In the genomic region with DNA sequence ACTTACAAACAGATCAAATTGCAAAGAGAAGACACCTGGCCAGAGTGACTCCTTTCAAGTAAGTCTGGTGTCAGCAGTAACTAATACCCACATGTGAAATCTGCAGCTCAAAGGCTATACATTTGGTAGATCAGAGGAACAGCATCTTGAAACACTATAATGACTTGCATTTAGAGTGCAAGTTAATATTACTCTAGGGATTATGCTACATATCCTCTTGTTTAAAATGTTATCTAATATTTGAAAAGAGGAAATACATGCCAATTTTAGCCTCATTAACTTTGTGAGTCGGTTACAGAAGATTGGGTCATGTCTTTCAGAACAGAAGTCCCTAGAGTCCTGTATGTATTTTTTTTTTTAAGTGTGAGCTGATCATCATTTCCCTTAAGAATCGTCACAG, we compare ENCODE assay signal across 12 cellular contexts. TPM values are rescaled to one million over a fixed set of nuclear protein-coding genes. Genes with fewer than 3 reads are reported as not detected.
DNase-seq lines count a peak whose midpoint lies in the region; ATAC-seq and TF ChIP-seq lines count a peak whose summit lies in the region.
"Had no signal": no experiment of that assay in that cellular context is flagged by ENCODE, and none has a peak within 500 bp of the region (broad histone marks: within the 10 kb centered on the region; RNA-seq: fewer than 3 reads in every experiment).

No MANE protein-coding gene starts in this region.

- no peaks in the 10 kb centered on the region for H3K4me1 Mint-ChIP-seq in activated T-cell treated with anti-CD3 and anti-CD28 coated beads, Interleukin-2, amount 50 U/mL, for 72 hours (ENCODE audit: low read depth)

- no peaks in the 10 kb centered on the region for H3K27me3 Mint-ChIP-seq in activated T-cell treated with anti-CD3 and anti-CD28 coated beads, Interleukin-2, amount 50 U/mL, for 72 hours (ENCODE audit: low read depth)
- H3K27me3 Mint-ChIP-seq: activated T-helper 17 cell treated with anti-CD3 and anti-CD28 coated beads, Interleukin-2, amount 50 U/mL, for 72 hours had no signal

- H3K36me3 Mint-ChIP-seq in activated T-cell treated with anti-CD3 and anti-CD28 coated beads, Interleukin-2, amount 50 U/mL, for 72 hours (ENCODE audit: insufficient read depth in 2 of 2), result peaks cover 16 to 19% of the 10 kb centered on the region in 2 donors

- H3F3A ChIP-seq in Loucy (ENCODE audit: low read depth), result no peaks in the 10 kb centered on the region

- peaks cover 4% of the 10 kb centered on the region for H4K20me1 ChIP-seq in Loucy (ENCODE audit: insufficient read depth, low read length, poor library complexity, severe bottlenecking)

- no peaks in the 10 kb centered on the region for H3K9me2 ChIP-seq in Loucy (replicated peaks; ENCODE audit: low read depth, low read length)

- no peak overlapping the region for H3K4me3 Mint-ChIP-seq in activated T-cell treated with anti-CD3 and anti-CD28 coated beads, Interleukin-2, amount 50 U/mL, for 72 hours
- H3K4me3 Mint-ChIP-seq: activated T-helper 17 cell treated with anti-CD3 and anti-CD28 coated beads, Interleukin-2, amount 50 U/mL, for 72 hours had no signal

- H3K27ac Mint-ChIP-seq in activated T-cell treated with anti-CD3 and anti-CD28 coated beads, Interleukin-2, amount 50 U/mL, for 72 hours, result peak overlapping the region; percentile 9
- H3K27ac Mint-ChIP-seq: activated T-helper 17 cell treated with anti-CD3 and anti-CD28 coated beads, Interleukin-2, amount 50 U/mL, for 72 hours had no signal

- peaks cover 41% of the 10 kb centered on the region for H3K4me1 ChIP-seq in Loucy (ENCODE audit: insufficient read depth, low read length, poor library complexity, severe bottlenecking)

- no peaks in the 10 kb centered on the region for H3K27me3 ChIP-seq in Loucy (ENCODE audit: insufficient read depth, low read length, poor library complexity, severe bottlenecking)
- H3K27me3 ChIP-seq: hepatocyte, spleen had no signal

- no peaks in the 10 kb centered on the region for H3K9me3 ChIP-seq in Loucy (ENCODE audit: insufficient read depth, low read depth, low read length)
- H3K9me3 ChIP-seq: spleen had no signal

- peak overlapping the region; percentile 26 for H3K4me3 ChIP-seq in Loucy (ENCODE audit: low read length, poor library complexity, severe bottlenecking)
- H3K4me3 ChIP-seq: hepatocyte, spleen had no signal

- TF ChIP-seq CTCF in Loucy (conservative IDR thresholded peaks at IDR 0.05; ENCODE audit: low read length), result no peak

- peak overlapping the region; percentile 49 for H3K4me2 ChIP-seq in Loucy (ENCODE audit: low read depth, low read length, poor library complexity, severe bottlenecking)
- H3K4me2 ChIP-seq: hepatocyte had no signal

- ATAC-seq in activated T-cell treated with anti-CD3 and anti-CD28 coated beads, Interleukin-2, amount 50 U/mL, for 72 hours (replicated peaks in 1 of 2), result no peak
- ATAC-seq in HG02642 (IDR thresholded peaks at IDR 0.05; ENCODE audit: poor library complexity, unreplicated experiment) (peak; percentile 65), HG03039 (IDR thresholded peaks at IDR 0.05; ENCODE audit: unreplicated experiment) (no peak)
- ATAC-seq: activated T-helper 17 cell treated with anti-CD3 and anti-CD28 coated beads, Interleukin-2, amount 50 U/mL, for 72 hours had no signal

- DNase-seq in activated T-cell treated with anti-CD3 and anti-CD28 coated beads, Interleukin-2, amount 50 U/mL, for 72 hours, result no peak
- no peak for DNase-seq in activated T-cell treated with anti-CD3 and anti-CD28 coated beads, Interleukin-2, amount 50 U/mL, for 48 hours
- no peak for DNase-seq in OCI-M2 (lab: John Stamatoyannopoulos, UW; ENCODE audit: unreplicated experiment)
- no peak for DNase-seq in occipital lobe (lab: John Stamatoyannopoulos, UW)
- DNase-seq: NCI-H446 treated with DMSO at 0.1 percent for 48 hours, spleen had no signal

- H2AFZ ChIP-seq in Loucy (ENCODE audit: low read length), result no peak overlapping the region
- H2AFZ ChIP-seq: hepatocyte had no signal

- no peaks in the 10 kb centered on the region for H3K9me3 Mint-ChIP-seq in activated T-cell treated with anti-CD3 and anti-CD28 coated beads, Interleukin-2, amount 50 U/mL, for 72 hours
- H3K9me3 Mint-ChIP-seq: activated T-helper 17 cell treated with anti-CD3 and anti-CD28 coated beads, Interleukin-2, amount 50 U/mL, for 72 hours had no signal

- H3K36me3 ChIP-seq in Loucy (ENCODE audit: insufficient read depth, low read length), result peaks cover 22% of the 10 kb centered on the region; the same call in 1 of the 2 replicates

- H3K79me2 ChIP-seq in Loucy (ENCODE audit: insufficient read depth, low read length), result no peaks in the 10 kb centered on the region
- H3K79me2 ChIP-seq: hepatocyte had no signal

- H3K27ac ChIP-seq in temporal lobe (ENCODE audit: low read depth, low read length), result peak overlapping the region; percentile 98
- H3K27ac ChIP-seq: hepatocyte had no signal

- H3K9ac ChIP-seq in Loucy (ENCODE audit: low read depth, low read length, poor library complexity, severe bottlenecking), result no peak overlapping the region

RNA-seq across cellular contexts. Expression of a gene that starts 15.2 kb away (rescaled TPM):
- 10 to 100 TPM; 49.1 to 56.4 TPM for total RNA-seq in activated T-cell treated with anti-CD3 and anti-CD28 coated beads, Interleukin-2, amount 50 U/mL, for 72 hours
- total RNA-seq in temporal lobe (84.3 TPM), occipital lobe (77.5 TPM)
